ENCODE assay signal across 19 cellular contexts in the genomic region with DNA sequence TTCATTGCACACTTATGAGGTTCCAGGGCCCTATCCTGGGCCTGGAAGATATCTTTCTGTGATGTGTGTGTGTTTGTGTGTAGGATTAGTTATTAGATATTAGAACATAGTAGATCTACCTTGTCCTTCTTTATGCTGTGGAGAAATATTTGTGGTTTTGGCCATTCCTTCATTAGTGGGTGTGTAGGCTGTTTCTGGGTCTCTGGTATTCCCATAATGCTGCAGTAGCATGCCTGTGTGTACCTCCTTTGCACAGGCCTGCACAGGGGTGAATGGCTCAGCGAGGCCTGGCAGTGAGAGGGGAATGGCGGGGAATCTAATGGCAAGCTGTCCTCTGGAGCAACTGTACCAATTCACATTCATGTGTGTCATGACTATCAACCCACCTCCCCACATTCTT.
"Had no signal": no experiment of that assay in that cellular context is flagged by ENCODE, and none has a peak within 500 bp of the region (broad histone marks: within the 10 kb centered on the region; RNA-seq: fewer than 3 reads in every experiment).

No MANE protein-coding gene starts in this region.

- H3K4me1 ChIP-seq: gastroesophageal sphincter, left ventricle myocardium inferior, lower lobe of right lung, pancreas, tibial artery, upper lobe of right lung, vagina had no signal

- H3K27ac ChIP-seq: esophagus squamous epithelium, gastroesophageal sphincter, left ventricle myocardium inferior, lower lobe of right lung, pancreas, tibial artery, upper lobe of right lung, vagina had no signal

- H3K36me3 ChIP-seq: esophagus squamous epithelium, gastroesophageal sphincter, left ventricle myocardium inferior, lower lobe of right lung, pancreas, tibial artery, upper lobe of right lung, vagina had no signal

- H3K4me3 ChIP-seq: esophagus squamous epithelium, gastroesophageal sphincter, left ventricle myocardium inferior, lower lobe of right lung, pancreas, tibial artery, upper lobe of right lung, vagina had no signal

- H3K9me3 ChIP-seq: esophagus squamous epithelium, gastroesophageal sphincter, left ventricle myocardium inferior, lower lobe of right lung, pancreas, tibial artery, upper lobe of right lung, vagina had no signal

- DNase-seq: dermis blood vessel endothelial cell; esophagus squamous epithelium; foreskin fibroblast; glutamatergic neuron; kidney; left cardiac atrium; left ventricle myocardium inferior; lower lobe of right lung; mesendoderm; naive B cell; occipital lobe; pancreas; right cardiac atrium; stimulated activated CD4-positive, alpha-beta T cell treated with anti-CD3 and anti-CD28 coated beads, Interleukin-1b, Interleukin-23, amount 100 ng/mL, for 48 hours; stimulated activated CD4-positive, alpha-beta T cell treated with anti-CD3 and anti-CD28 coated beads, Interleukin-4, amount 100 ng/mL, for 24 hours; tibial artery; upper lobe of right lung had no signal

- ATAC-seq: gastroesophageal sphincter, left cardiac atrium, lower lobe of right lung, pancreas, right cardiac atrium, upper lobe of right lung had no signal

- H3K27me3 ChIP-seq: esophagus squamous epithelium, gastroesophageal sphincter, pancreas, tibial artery, upper lobe of right lung, vagina had no signal
